35 cellular contexts compared by ENCODE assay signal in genomic region chr3:14505803-14506500, GRCh38. TPM values are rescaled to one million over a fixed set of nuclear protein-coding genes. Genes with fewer than 3 reads are reported as not detected.
"Had no signal": no experiment of that assay in that cellular context is flagged by ENCODE, and none has a peak within 500 bp of the region (broad histone marks: within the 10 kb centered on the region; RNA-seq: fewer than 3 reads in every experiment).

No MANE protein-coding gene starts in this region.

- H3K4me1 Mint-ChIP-seq: activated CD8-positive, alpha-beta memory T cell treated with anti-CD3 and anti-CD28 coated beads, Interleukin-2, amount 10 ng/mL, durations not matched to agents 7 days and 5 days; activated naive CD4-positive, alpha-beta T cell treated with anti-CD3 and anti-CD28 coated beads, Interleukin-2, amount 10 ng/mL, durations not matched to agents 7 days and 5 days; nephron had no signal

- H3K36me3 Mint-ChIP-seq: activated CD8-positive, alpha-beta memory T cell treated with anti-CD3 and anti-CD28 coated beads, Interleukin-2, amount 10 ng/mL, durations not matched to agents 7 days and 5 days; activated naive CD4-positive, alpha-beta T cell treated with anti-CD3 and anti-CD28 coated beads, Interleukin-2, amount 10 ng/mL, durations not matched to agents 7 days and 5 days; activated naive CD8-positive, alpha-beta T cell treated with anti-CD3 and anti-CD28 coated beads, Interleukin-2, amount 10 ng/mL, durations not matched to agents 7 days and 5 days had no signal

- H3K4me1 ChIP-seq: ascending aorta, lower lobe of right lung, pancreas had no signal

- H3K27ac Mint-ChIP-seq: activated CD8-positive, alpha-beta memory T cell treated with anti-CD3 and anti-CD28 coated beads, Interleukin-2, amount 10 ng/mL, durations not matched to agents 7 days and 5 days; activated naive CD4-positive, alpha-beta T cell treated with anti-CD3 and anti-CD28 coated beads, Interleukin-2, amount 10 ng/mL, durations not matched to agents 7 days and 5 days; activated naive CD8-positive, alpha-beta T cell treated with anti-CD3 and anti-CD28 coated beads, Interleukin-2, amount 10 ng/mL, durations not matched to agents 7 days and 5 days; activated T-cell treated with anti-CD3 and anti-CD28 coated beads, Interleukin-2, amount 50 U/mL, for 72 hours; brain; nephron; T-helper 2 cell treated with Interferon-gamma antibody and Interleukin-4, amounts not matched to agents 5 μg/mL and 100 μg/mL, for 36 hours had no signal

- FAIRE-seq: pancreas had no signal

- DNase-seq: activated CD4-positive, alpha-beta T cell treated with anti-CD3 and anti-CD28 coated beads for 48 hours; activated CD4-positive, alpha-beta T cell treated with anti-CD3 and anti-CD28 coated beads, Interleukin-2, amount 50 U/mL, for 48 hours; activated CD4-positive, CD25-positive, alpha-beta regulatory T cell; activated CD8-positive, alpha-beta memory T cell treated with anti-CD3 and anti-CD28 coated beads, Interleukin-2, amount 10 ng/mL, durations not matched to agents 7 days and 5 days; activated gamma-delta T cell; activated naive CD4-positive, alpha-beta T cell treated with anti-CD3 and anti-CD28 coated beads, Interleukin-2, amount 10 ng/mL, durations not matched to agents 7 days and 5 days; activated T-cell treated with anti-CD3 and anti-CD28 coated beads for 4 hours; activated T-cell treated with anti-CD3 and anti-CD28 coated beads, Interleukin-2, amount 50 U/mL, for 72 hours; effector memory CD4-positive, alpha-beta T cell; erythroblast; hippocampal formation; lower lobe of right lung; mesenchymal stem cell; stimulated activated CD4-positive, alpha-beta T cell treated with anti-CD3 and anti-CD28 coated beads, Interleukin-12 subunit alpha, Interleukin-12 subunit beta, amount 100 ng/mL, for 4 hours; stimulated activated CD4-positive, alpha-beta T cell treated with anti-CD3 and anti-CD28 coated beads, Interleukin-4, amount 100 ng/mL, for 1 hour; stimulated activated naive CD8-positive, alpha-beta T cell treated with anti-CD3 and anti-CD28 coated beads, Interleukin-15, Interleukin-2, amounts not matched to agents 100 U/mL and 50 U/mL, for 24 hours; T-helper 1 cell; trophoblast cell had no signal

- H3K36me3 ChIP-seq: cardiac muscle cell, lower lobe of right lung, neutrophil, pancreas, right atrium auricular region, thoracic aorta, vagina had no signal

- ATAC-seq: activated CD8-positive, alpha-beta memory T cell treated with anti-CD3 and anti-CD28 coated beads, Interleukin-2, amount 10 ng/mL, durations not matched to agents 7 days and 5 days; activated T-cell treated with anti-CD3 and anti-CD28 coated beads, Interleukin-2, amount 50 U/mL, for 72 hours; gastrocnemius medialis; lower lobe of right lung; pancreas; stimulated activated naive CD8-positive, alpha-beta T cell treated with anti-CD3 and anti-CD28 coated beads, Interleukin-15, Interleukin-2, amounts not matched to agents 100 U/mL and 50 U/mL, for 24 hours had no signal

- H3K4me3 Mint-ChIP-seq: activated CD8-positive, alpha-beta memory T cell treated with anti-CD3 and anti-CD28 coated beads, Interleukin-2, amount 10 ng/mL, durations not matched to agents 7 days and 5 days; activated naive CD4-positive, alpha-beta T cell treated with anti-CD3 and anti-CD28 coated beads, Interleukin-2, amount 10 ng/mL, durations not matched to agents 7 days and 5 days; activated naive CD8-positive, alpha-beta T cell treated with anti-CD3 and anti-CD28 coated beads, Interleukin-2, amount 10 ng/mL, durations not matched to agents 7 days and 5 days; activated T-cell treated with anti-CD3 and anti-CD28 coated beads, Interleukin-2, amount 50 U/mL, for 72 hours; brain; nephron; T-helper 2 cell treated with Interferon-gamma antibody and Interleukin-4, amounts not matched to agents 5 μg/mL and 100 μg/mL, for 36 hours had no signal

- H3K9me3 ChIP-seq: neutrophil had no signal

- H3K27ac ChIP-seq: ascending aorta, cardiac muscle cell, coronary artery, dorsolateral prefrontal cortex, gastrocnemius medialis, lower lobe of right lung, neutrophil, pancreas, right atrium auricular region, thoracic aorta, vagina had no signal

- H3K4me3 ChIP-seq: ascending aorta, cardiac muscle cell, coronary artery, dorsolateral prefrontal cortex, gastrocnemius medialis, lower lobe of right lung, pancreas, right atrium auricular region, thoracic aorta, vagina had no signal

- H3K27me3 ChIP-seq: ascending aorta, cardiac muscle cell, dorsolateral prefrontal cortex, gastrocnemius medialis, pancreas, right atrium auricular region, vagina had no signal

RNA-seq across cellular contexts. Expression of gene GRIP2, which starts 34.2 kb away (rescaled TPM):
- total RNA-seq: activated CD8-positive, alpha-beta memory T cell treated with anti-CD3 and anti-CD28 coated beads, Interleukin-2, amount 10 ng/mL, durations not matched to agents 7 days and 5 days; activated naive CD8-positive, alpha-beta T cell treated with anti-CD3 and anti-CD28 coated beads, Interleukin-2, amount 10 ng/mL, durations not matched to agents 7 days and 5 days; kidney epithelial cell; mononuclear cell; pulmonary artery endothelial cell had no signal
- polyA plus RNA-seq: cardiac muscle cell had no signal
